Comparison of ENCODE assay signal across 8 cellular contexts in the genomic region with DNA sequence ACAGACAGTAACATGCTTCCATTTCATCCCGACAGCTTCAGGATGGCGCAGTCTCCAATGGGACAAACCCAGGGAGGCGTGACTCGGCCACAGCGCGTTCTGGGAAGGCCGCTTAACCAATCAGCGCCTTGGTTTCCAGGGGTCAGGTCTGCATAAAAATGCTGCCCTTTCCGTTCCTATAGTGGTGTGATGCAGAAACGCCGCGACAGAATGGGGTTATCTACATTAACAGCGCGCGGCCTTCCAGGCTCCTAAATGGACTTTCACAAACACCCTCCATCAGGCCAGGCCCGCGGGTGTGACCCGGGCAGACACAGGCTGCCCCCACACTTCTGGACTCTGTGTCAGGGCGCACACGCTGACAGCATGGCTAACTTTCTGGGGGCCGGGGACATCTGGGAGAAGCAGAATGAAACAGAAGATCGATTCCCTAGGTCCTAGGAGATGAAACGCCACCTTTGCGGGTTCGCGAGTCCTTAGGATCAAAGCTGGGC. TPM values are rescaled to one million over a fixed set of nuclear protein-coding genes. Genes with fewer than 3 reads are reported as not detected.
DNase-seq lines count a peak whose midpoint lies in the region; ATAC-seq and TF ChIP-seq lines count a peak whose summit lies in the region.

No MANE protein-coding gene starts in this region.

- H3K27ac ChIP-seq in VCaP = peak overlapping the region; percentile 63
- peak overlapping the region; percentile 78 to 89 (median 85) for H3K27ac ChIP-seq in esophagus muscularis mucosa (replicated peaks in 1 of 4)
- peak overlapping the region; percentile 70 to 93 (median 82) for H3K27ac ChIP-seq in tibial nerve

- H3K36me3 ChIP-seq in esophagus muscularis mucosa = no peaks in the 10 kb centered on the region
- H3K36me3 ChIP-seq in tibial nerve = no peaks in the 10 kb centered on the region

- no peaks in the 10 kb centered on the region for H3K9me3 ChIP-seq in esophagus muscularis mucosa
- H3K9me3 ChIP-seq in tibial nerve = no peaks in the 10 kb centered on the region

- TF ChIP-seq POLR2A in esophagus muscularis mucosa (IDR thresholded peaks at IDR 0.05; ENCODE audit: low read depth) (no peak), tibial nerve (IDR thresholded peaks at IDR 0.05) (peak in 1 of 2 donors; percentile 23)

- TF ChIP-seq CTCF in VCaP (conservative IDR thresholded peaks at IDR 0.05) (no peak), esophagus muscularis mucosa (IDR thresholded peaks at IDR 0.05) (no peak), tibial nerve (IDR thresholded peaks at IDR 0.05) (no peak)

- ATAC-seq in HG02798 (IDR thresholded peaks at IDR 0.05; ENCODE audit: poor library complexity, unreplicated experiment) = peak; percentile 13

- 0% methylated on average over 16 of the region's 26 CpGs for WGBS in esophagus muscularis mucosa
- WGBS in tibial nerve, 2 donors = 1% methylated on average over 18 to 26 of the region's 26 CpGs

- H3K4me3 ChIP-seq in esophagus muscularis mucosa = peak overlapping the region; percentile 82 to 90 (median 82)
- peak overlapping the region; percentile 70 to 95 (median 86) for H3K4me3 ChIP-seq in tibial nerve

- H3K4me1 ChIP-seq in esophagus muscularis mucosa (peaks cover 8 to 25% (median 19%) of the 10 kb centered on the region in 4 donors), tibial nerve (peaks cover 0 to 24% (median 5%) of the 10 kb centered on the region in 4 donors)

- DNase-seq in stimulated activated CD4-positive, alpha-beta T cell treated with anti-CD3 and anti-CD28 coated beads, Interleukin-15, amount 100 ng/mL, for 24 hours = peak; percentile 44
- no peak for DNase-seq in stimulated activated CD4-positive, alpha-beta T cell treated with anti-CD3 and anti-CD28 coated beads, Interleukin-12 subunit alpha, Interleukin-12 subunit beta, amount 100 ng/mL, for 4 hours
- DNase-seq in NCI-H187 treated with DMSO at 0.1 percent for 48 hours (lab: John Stamatoyannopoulos, UW) (peak; percentile 17), esophagus muscularis mucosa (ENCODE audit: extremely low spot score) (no peak), middle frontal gyrus (ENCODE audit: extremely low spot score, low spot score) (peak; percentile 76), tibial nerve (ENCODE audit: low spot score in 2 of 2) (peak; percentile 26 to 63)

- H3K27me3 ChIP-seq in esophagus muscularis mucosa = no peaks in the 10 kb centered on the region
- no peaks in the 10 kb centered on the region for H3K27me3 ChIP-seq in tibial nerve

- TF ChIP-seq EP300 in esophagus muscularis mucosa (IDR thresholded peaks at IDR 0.05) (no peak), tibial nerve (IDR thresholded peaks at IDR 0.05) (peak in 1 of 2 donors; percentile 38)

- intact Hi-C loops in esophagus muscularis mucosa (cut with DNase I) = loop anchor here (10.0 kb wide), 1 partner anchor 90 kb away; the partner anchor contains the start of genes KARS1 and TERF2IP

RNA-seq across cellular contexts. Expression of gene TMEM231, which starts 0.8 kb away (rescaled TPM):
- total RNA-seq in esophagus muscularis mucosa (10 to 100 TPM in 2 of 4 donors, 1 to 10 TPM in 2; 6.8 to 15.5 (median 10.5) TPM), tibial nerve (10 to 100 TPM; 10.3 to 14.5 (median 12.1) TPM)

RNA-seq across cellular contexts. Expression of gene GABARAPL2, which starts 10.9 kb away (rescaled TPM):
- total RNA-seq in esophagus muscularis mucosa (100 to 1,000 TPM in 2 of 4 donors, 10 to 100 TPM in 2; 84.5 to 114 (median 101) TPM), tibial nerve (100 to 1,000 TPM in 2 of 4 donors, 10 to 100 TPM in 2; 93.1 to 135 (median 104) TPM)

RNA-seq across cellular contexts. Expression of gene CHST5, which starts 19.4 kb away (rescaled TPM):
- total RNA-seq in esophagus muscularis mucosa (not detected), tibial nerve (under 1 TPM in 1 of 4 donors, not detected in 3; 0.30 TPM)

Comparison
In these comparisons a context has a peak if more than half of its experiments do, and no peak if none do; other contexts are left out.
1. DNase-seq: peak in stimulated activated CD4-positive, alpha-beta T cell treated with anti-CD3 and anti-CD28 coated beads, Interleukin-15, amount 100 ng/mL, for 24 hours (single experiment), NCI-H187 treated with DMSO at 0.1 percent for 48 hours (single experiment), middle frontal gyrus (single experiment) and tibial nerve (2 of 2); none in stimulated activated CD4-positive, alpha-beta T cell treated with anti-CD3 and anti-CD28 coated beads, Interleukin-12 subunit alpha, Interleukin-12 subunit beta, amount 100 ng/mL, for 4 hours (single experiment) and esophagus muscularis mucosa (single experiment).
2. Peak in every context shown above with its lines, with median percentiles within 50 percentile points of each other: H3K27ac ChIP-seq.